14 cellular contexts compared by ENCODE assay signal in genomic region chr2:232658217-232658785, GRCh38. TPM values are rescaled to one million over a fixed set of nuclear protein-coding genes. Genes with fewer than 3 reads are reported as not detected.
DNase-seq lines count a peak whose midpoint lies in the region; ATAC-seq and TF ChIP-seq lines count a peak whose summit lies in the region.
"Had no signal": no experiment of that assay in that cellular context is flagged by ENCODE, and none has a peak within 500 bp of the region (broad histone marks: within the 10 kb centered on the region; RNA-seq: fewer than 3 reads in every experiment).

No MANE protein-coding gene starts in this region.

- H3K27ac Mint-ChIP-seq in neural progenitor cell, result no peak overlapping the region
- H3K27ac Mint-ChIP-seq: activated CD8-positive, alpha-beta memory T cell treated with anti-CD3 and anti-CD28 coated beads, Interleukin-2, amount 10 ng/mL, durations not matched to agents 7 days and 5 days had no signal

- H3K27ac ChIP-seq in MM.1S (ENCODE audit: low read length) (no peak overlapping the region), neural progenitor cell (no peak overlapping the region)
- H3K27ac ChIP-seq: skin epidermis had no signal

- no peak overlapping the region for H3K9ac ChIP-seq in MM.1S (ENCODE audit: low read length)
- no peak overlapping the region for H3K9ac ChIP-seq in neural progenitor cell

- H3K79me2 ChIP-seq in MM.1S (ENCODE audit: low read length) (no peaks in the 10 kb centered on the region), neural progenitor cell (ENCODE audit: low read depth) (no peaks in the 10 kb centered on the region)

- H4K20me1 ChIP-seq in MM.1S (ENCODE audit: insufficient read depth, low read length) (no peaks in the 10 kb centered on the region), neural progenitor cell (ENCODE audit: low read depth) (no peaks in the 10 kb centered on the region)

- ATAC-seq in GM21390 (IDR thresholded peaks at IDR 0.05; ENCODE audit: unreplicated experiment), result no peak
- ATAC-seq: activated CD8-positive, alpha-beta memory T cell treated with anti-CD3 and anti-CD28 coated beads, Interleukin-2, amount 10 ng/mL, durations not matched to agents 7 days and 5 days had no signal

- peaks cover 22% of the 10 kb centered on the region for H3K4me1 Mint-ChIP-seq in neural progenitor cell
- H3K4me1 Mint-ChIP-seq: activated CD8-positive, alpha-beta memory T cell treated with anti-CD3 and anti-CD28 coated beads, Interleukin-2, amount 10 ng/mL, durations not matched to agents 7 days and 5 days had no signal

- DNase-seq in MM.1S (peak; percentile 23), amniotic epithelial cell (ENCODE audit: low read depth) (peak; percentile 53), neural progenitor cell (ENCODE audit: low spot score) (no peak), erythroblast (lab: John Stamatoyannopoulos, UW) (no peak), activated gamma-delta T cell treated with Interleukin-2 at 50 U/mL for 16 hours (no peak)
- DNase-seq: activated CD8-positive, alpha-beta memory T cell treated with anti-CD3 and anti-CD28 coated beads, Interleukin-2, amount 10 ng/mL, durations not matched to agents 7 days and 5 days; amygdala; DMS 273 treated with DMSO at 0.1 percent for 48 hours; NCI-H1105 treated with DMSO at 0.1 percent for 48 hours; NK-92 treated with Interleukin-12 subunit alpha and Interleukin-12 subunit beta, amount 100 ng/mL, for 24 hours; T1000 had no signal

- no peak overlapping the region for H3K4me3 Mint-ChIP-seq in neural progenitor cell
- H3K4me3 Mint-ChIP-seq: activated CD8-positive, alpha-beta memory T cell treated with anti-CD3 and anti-CD28 coated beads, Interleukin-2, amount 10 ng/mL, durations not matched to agents 7 days and 5 days had no signal

- H3K36me3 Mint-ChIP-seq in neural progenitor cell, result peaks cover 2% of the 10 kb centered on the region
- H3K36me3 Mint-ChIP-seq: activated CD8-positive, alpha-beta memory T cell treated with anti-CD3 and anti-CD28 coated beads, Interleukin-2, amount 10 ng/mL, durations not matched to agents 7 days and 5 days had no signal

- TF ChIP-seq POLR2A in erythroblast (IDR thresholded peaks at IDR 0.05; ENCODE audit: low read length), result no peak

- no peaks in the 10 kb centered on the region for H3F3A ChIP-seq in MM.1S (ENCODE audit: insufficient read depth, low read length)
- H3F3A ChIP-seq in neural progenitor cell (ENCODE audit: low read depth), result peaks cover 4% of the 10 kb centered on the region

- H3K9me3 Mint-ChIP-seq in neural progenitor cell, result peaks cover 2% of the 10 kb centered on the region

- H3K9me2 ChIP-seq in MM.1S (replicated peaks; ENCODE audit: insufficient read depth, low read length), result no peaks in the 10 kb centered on the region

- H3K9me3 ChIP-seq in MM.1S (replicated peaks; ENCODE audit: insufficient read depth, low read length), result no peaks in the 10 kb centered on the region
- no peaks in the 10 kb centered on the region for H3K9me3 ChIP-seq in neural progenitor cell (ENCODE audit: low read depth)

- no peaks in the 10 kb centered on the region for H3K36me3 ChIP-seq in MM.1S (replicated peaks; ENCODE audit: insufficient read depth, low read length)
- H3K36me3 ChIP-seq in neural progenitor cell, result no peaks in the 10 kb centered on the region

- H3K27me3 ChIP-seq in MM.1S (replicated peaks; ENCODE audit: insufficient read depth, low read length) (no peaks in the 10 kb centered on the region), neural progenitor cell (no peaks in the 10 kb centered on the region)

- no peaks in the 10 kb centered on the region for H3K4me1 ChIP-seq in MM.1S (ENCODE audit: low read length)
- H3K4me1 ChIP-seq in neural progenitor cell, result peaks cover 1% of the 10 kb centered on the region

- H2AFZ ChIP-seq in MM.1S (ENCODE audit: low read length) (no peak overlapping the region), neural progenitor cell (replicated peaks) (no peak overlapping the region)

- H3K27me3 Mint-ChIP-seq in neural progenitor cell (ENCODE audit: insufficient read depth, low read depth), result peaks cover 13% of the 10 kb centered on the region

- H3K4me3 ChIP-seq in MM.1S (ENCODE audit: low read length) (no peak overlapping the region), neural progenitor cell (no peak overlapping the region)
- H3K4me3 ChIP-seq: skin epidermis had no signal

- H3K4me2 ChIP-seq in MM.1S (ENCODE audit: low read depth, low read length), result no peak overlapping the region
- no peak overlapping the region for H3K4me2 ChIP-seq in neural progenitor cell

- TF ChIP-seq CTCF in GM12872 (IDR thresholded peaks at IDR 0.05; ENCODE audit: insufficient read depth, low read depth, low read length) (peak; percentile 18; the same call in 1 of the 3 replicates), MM.1S (IDR thresholded peaks at IDR 0.05; ENCODE audit: low read length) (peak; percentile 33), neural progenitor cell (IDR thresholded peaks at IDR 0.05) (peak; percentile 26)

RNA-seq across cellular contexts. Expression of gene EFHD1, which starts 24.9 kb away (rescaled TPM):
- total RNA-seq in neural progenitor cell (ENCODE audit: low replicate concordance), result 5.9 and 7.0 TPM in 2 replicates

RNA-seq across cellular contexts. Expression of gene GIGYF2, which starts 38.8 kb away (rescaled TPM):
- total RNA-seq in neural progenitor cell (ENCODE audit: low replicate concordance), result 71.4 and 76.3 TPM in 2 replicates

Comparison
In these comparisons a context has a peak if more than half of its experiments do, and no peak if none do; other contexts are left out.
1. DNase-seq: peak in MM.1S (single experiment) and amniotic epithelial cell (single experiment); none in neural progenitor cell (single experiment), erythroblast (0 of 2) and activated gamma-delta T cell treated with Interleukin-2 at 50 U/mL for 16 hours (single experiment).
2. Peak in every context shown above with its lines, with median percentiles within 50 percentile points of each other: CTCF ChIP-seq.